In the genomic region with DNA sequence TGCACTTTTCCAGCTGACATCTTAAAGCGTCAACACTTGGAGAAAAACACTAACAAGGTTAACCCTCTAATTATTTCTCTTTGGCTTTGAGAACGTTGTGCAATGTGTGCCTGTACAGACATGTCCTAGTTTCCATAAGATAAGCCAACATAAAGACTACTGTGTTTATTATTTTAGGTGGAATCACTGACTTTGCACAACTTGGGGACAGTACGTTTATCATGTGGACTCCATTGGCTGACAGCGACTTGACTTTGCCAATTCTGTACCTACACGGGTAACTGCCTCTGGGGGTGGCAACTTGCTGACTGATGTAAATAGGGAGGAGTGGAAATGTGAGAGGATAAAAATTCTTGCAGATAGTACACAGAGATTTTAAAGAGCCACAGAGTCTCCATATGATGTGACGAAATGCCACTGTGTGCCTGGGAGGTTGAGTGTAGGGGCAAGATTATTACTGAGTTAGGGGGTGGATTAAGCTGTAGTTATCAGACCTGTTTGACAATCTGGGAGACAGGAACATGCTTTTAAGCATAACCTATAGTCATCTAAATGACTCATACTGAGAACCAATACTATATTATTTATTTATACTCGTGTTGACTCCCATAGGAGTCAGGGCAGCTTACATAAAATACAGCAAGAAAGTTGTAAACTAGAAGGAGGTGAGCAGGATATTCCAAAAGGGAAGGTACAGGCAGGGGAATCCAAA, we compare ENCODE assay signal across 1 cellular context.
TF ChIP-seq lines count a peak whose summit lies in the region.

No MANE protein-coding gene starts in this region.

TF ChIP-seq in HEK293, 187 proteins besides CTCF, POLR2A, EP300 and RAD21 (continued from another document):
- TF ChIP-seq, protein P1, sequence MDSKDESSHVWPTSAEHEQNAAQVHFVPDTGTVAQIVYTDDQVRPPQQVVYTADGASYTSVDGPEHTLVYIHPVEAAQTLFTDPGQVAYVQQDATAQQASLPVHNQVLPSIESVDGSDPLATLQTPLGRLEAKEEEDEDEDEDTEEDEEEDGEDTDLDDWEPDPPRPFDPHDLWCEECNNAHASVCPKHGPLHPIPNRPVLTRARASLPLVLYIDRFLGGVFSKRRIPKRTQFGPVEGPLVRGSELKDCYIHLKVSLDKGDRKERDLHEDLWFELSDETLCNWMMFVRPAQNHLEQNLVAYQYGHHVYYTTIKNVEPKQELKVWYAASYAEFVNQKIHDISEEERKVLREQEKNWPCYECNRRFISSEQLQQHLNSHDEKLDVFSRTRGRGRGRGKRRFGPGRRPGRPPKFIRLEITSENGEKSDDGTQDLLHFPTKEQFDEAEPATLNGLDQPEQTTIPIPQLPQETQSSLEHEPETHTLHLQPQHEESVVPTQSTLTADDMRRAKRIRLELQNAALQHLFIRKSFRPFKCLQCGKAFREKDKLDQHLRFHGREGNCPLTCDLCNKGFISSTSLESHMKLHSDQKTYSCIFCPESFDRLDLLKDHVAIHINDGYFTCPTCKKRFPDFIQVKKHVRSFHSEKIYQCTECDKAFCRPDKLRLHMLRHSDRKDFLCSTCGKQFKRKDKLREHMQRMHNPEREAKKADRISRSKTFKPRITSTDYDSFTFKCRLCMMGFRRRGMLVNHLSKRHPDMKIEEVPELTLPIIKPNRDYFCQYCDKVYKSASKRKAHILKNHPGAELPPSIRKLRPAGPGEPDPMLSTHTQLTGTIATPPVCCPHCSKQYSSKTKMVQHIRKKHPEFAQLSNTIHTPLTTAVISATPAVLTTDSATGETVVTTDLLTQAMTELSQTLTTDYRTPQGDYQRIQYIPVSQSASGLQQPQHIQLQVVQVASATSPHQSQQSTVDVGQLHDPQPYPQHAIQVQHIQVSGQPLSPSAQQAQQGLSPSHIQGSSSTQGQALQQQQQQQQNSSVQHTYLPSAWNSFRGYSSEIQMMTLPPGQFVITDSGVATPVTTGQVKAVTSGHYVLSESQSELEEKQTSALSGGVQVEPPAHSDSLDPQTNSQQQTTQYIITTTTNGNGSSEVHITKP (tag by site-specific recombination; IDR thresholded peaks at IDR 0.05) = no peak; the same call in 1 of the 2 replicates
- no peak for TF ChIP-seq ZNF211 (tag by site-specific recombination; IDR thresholded peaks at IDR 0.05; ENCODE audit: low read depth)
- TF ChIP-seq ZNF707 (tag by site-specific recombination; IDR thresholded peaks at IDR 0.05) = no peak
- no peak for TF ChIP-seq ZFHX2 (tag by site-specific recombination; conservative IDR thresholded peaks at IDR 0.05)
- peak; percentile 68 for TF ChIP-seq FEZF1 (tag by site-specific recombination; IDR thresholded peaks at IDR 0.05)
- no peak for TF ChIP-seq SCRT2 (tag by site-specific recombination; IDR thresholded peaks at IDR 0.05)
- TF ChIP-seq, protein P2, sequence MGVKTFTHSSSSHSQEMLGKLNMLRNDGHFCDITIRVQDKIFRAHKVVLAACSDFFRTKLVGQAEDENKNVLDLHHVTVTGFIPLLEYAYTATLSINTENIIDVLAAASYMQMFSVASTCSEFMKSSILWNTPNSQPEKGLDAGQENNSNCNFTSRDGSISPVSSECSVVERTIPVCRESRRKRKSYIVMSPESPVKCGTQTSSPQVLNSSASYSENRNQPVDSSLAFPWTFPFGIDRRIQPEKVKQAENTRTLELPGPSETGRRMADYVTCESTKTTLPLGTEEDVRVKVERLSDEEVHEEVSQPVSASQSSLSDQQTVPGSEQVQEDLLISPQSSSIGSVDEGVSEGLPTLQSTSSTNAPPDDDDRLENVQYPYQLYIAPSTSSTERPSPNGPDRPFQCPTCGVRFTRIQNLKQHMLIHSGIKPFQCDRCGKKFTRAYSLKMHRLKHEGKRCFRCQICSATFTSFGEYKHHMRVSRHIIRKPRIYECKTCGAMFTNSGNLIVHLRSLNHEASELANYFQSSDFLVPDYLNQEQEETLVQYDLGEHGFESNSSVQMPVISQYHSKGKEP (tag by site-specific recombination; IDR thresholded peaks at IDR 0.05) = no peak
- peak; percentile 26; the same call in 1 of the 2 replicates for TF ChIP-seq ZNF610 (tag by site-specific recombination; IDR thresholded peaks at IDR 0.05; ENCODE audit: borderline replicate concordance)
- no peak for TF ChIP-seq ZNF223 (tag by site-specific recombination; IDR thresholded peaks at IDR 0.05)
- no peak for TF ChIP-seq ZNF571 (tag by site-specific recombination; IDR thresholded peaks at IDR 0.05)
- TF ChIP-seq WT1 (tag by site-specific recombination; IDR thresholded peaks at IDR 0.05) = peak; percentile 59; the same call in 1 of the 2 replicates
- peak; percentile 92 for TF ChIP-seq ZNF2 (tag by site-specific recombination; IDR thresholded peaks at IDR 0.05)
- no peak for TF ChIP-seq HOXD13 (CRISPR knock-in tag; IDR thresholded peaks at IDR 0.05; ENCODE audit: borderline replicate concordance)
- no peak for TF ChIP-seq ZNF785 (tag by site-specific recombination; IDR thresholded peaks at IDR 0.05)
- no peak for TF ChIP-seq ZNF311 (tag by site-specific recombination; IDR thresholded peaks at IDR 0.05; ENCODE audit: borderline replicate concordance)
- TF ChIP-seq ZFP37 (tag by site-specific recombination; IDR thresholded peaks at IDR 0.05) = no peak
- TF ChIP-seq ZNF324 (tag by site-specific recombination; IDR thresholded peaks at IDR 0.05) = 0 out of 2 replicates have a peak, but pooled peaks have one; percentile 36
- TF ChIP-seq ZNF112 (tag by site-specific recombination; IDR thresholded peaks at IDR 0.05) = no peak
- TF ChIP-seq ZFP3 (tag by site-specific recombination; IDR thresholded peaks at IDR 0.05; ENCODE audit: low read depth) = no peak
